In genomic region chr4:21470531-21470930, GRCh38 we compare ENCODE assay signal across 11 cellular contexts.
DNase-seq lines count a peak whose midpoint lies in the region; ATAC-seq and TF ChIP-seq lines count a peak whose summit lies in the region.
"Had no signal": no experiment of that assay in that cellular context is flagged by ENCODE, and none has a peak within 500 bp of the region (broad histone marks: within the 10 kb centered on the region; RNA-seq: fewer than 3 reads in every experiment).

No MANE protein-coding gene starts in this region.

- CTCF ChIA-PET in activated CD4-positive, alpha-beta T cell treated with anti-CD3 and anti-CD28 coated beads, Interleukin-2, amount 10 ng/mL, durations not matched to agents 7 days and 5 days (lab: Charles Lee) = interaction anchor here (0.6 kb wide), 1 partner anchor 21 kb away, joined by 3 read pairs; no protein-coding TSS in a partner anchor

- H2AFZ ChIP-seq in trophoblast cell (ENCODE audit: insufficient read depth, low read length, poor library complexity) = no peak overlapping the region

- H3K4me1 ChIP-seq in gastroesophageal sphincter (no peaks in the 10 kb centered on the region), trophoblast cell (ENCODE audit: control insufficient read depth in 1 of 2, insufficient read depth in 2 of 2, low read length in 2 of 2) (no peaks in the 10 kb centered on the region)
- H3K4me1 ChIP-seq: stomach had no signal

- H3K27me3 ChIP-seq in gastroesophageal sphincter (no peaks in the 10 kb centered on the region), trophoblast cell (ENCODE audit: insufficient read depth, low read length) (no peaks in the 10 kb centered on the region)
- H3K27me3 ChIP-seq: stomach had no signal

- ATAC-seq in HG03439 (IDR thresholded peaks at IDR 0.05; ENCODE audit: unreplicated experiment) (no peak), gastroesophageal sphincter (no peak)
- ATAC-seq: activated T-helper 17 cell treated with anti-CD3 and anti-CD28 coated beads, Interleukin-2, amount 50 U/mL, for 72 hours had no signal

- H4K91ac ChIP-seq in trophoblast cell (ENCODE audit: low read depth, low read length) = no peak overlapping the region

- H3K4me3 ChIP-seq in gastroesophageal sphincter = no peak overlapping the region
- no peak overlapping the region for H3K4me3 ChIP-seq in trophoblast cell (ENCODE audit: low read depth, low read length)
- H3K4me3 ChIP-seq: stomach had no signal

- no peak overlapping the region for H3K14ac ChIP-seq in trophoblast cell (ENCODE audit: low read length)

- no peaks in the 10 kb centered on the region for H3K9me3 ChIP-seq in gastroesophageal sphincter
- H3K9me3 ChIP-seq in trophoblast cell (ENCODE audit: insufficient read depth, low read depth, low read length) = no peaks in the 10 kb centered on the region
- H3K9me3 ChIP-seq: stomach had no signal

- TF ChIP-seq POLR2A in gastroesophageal sphincter (IDR thresholded peaks at IDR 0.05) = no peak

- no peak overlapping the region for H3K18ac ChIP-seq in trophoblast cell (ENCODE audit: low read length)

- no peak overlapping the region for H3K4me2 ChIP-seq in trophoblast cell (ENCODE audit: low read length)

- no peak overlapping the region for H3K9ac ChIP-seq in trophoblast cell (ENCODE audit: low read length)

- in situ Hi-C loops in SK-MEL-5 (cut with HindIII; ENCODE audit: low pct_unique_long_range_greater_than_20kb, low sequenced_read_pairs) = no loop called here

- POLR2A ChIA-PET in activated CD4-positive, alpha-beta T cell treated with anti-CD3 and anti-CD28 coated beads, Interleukin-2, amount 10 ng/mL, durations not matched to agents 7 days and 5 days (lab: Charles Lee) = no interaction called here

- no peaks in the 10 kb centered on the region for H3K36me3 Mint-ChIP-seq in activated CD4-positive, alpha-beta T cell treated with anti-CD3 and anti-CD28 coated beads, Interleukin-2, amount 10 ng/mL, durations not matched to agents 7 days and 5 days (ENCODE audit: low read depth)

- TF ChIP-seq CTCF in gastroesophageal sphincter (IDR thresholded peaks at IDR 0.05) = no peak

- H2BK120ac ChIP-seq in trophoblast cell (ENCODE audit: insufficient read depth, low read length, poor library complexity) = no peak overlapping the region

- DNase-seq in COR-L47 (lab: John Stamatoyannopoulos, UW) = peak; percentile 94
- peak; percentile 11 for DNase-seq in NCI-H1048 (lab: John Stamatoyannopoulos, UW)
- peak; percentile 2 for DNase-seq in SK-MEL-5 (ENCODE audit: low read depth, low spot score)
- peak; percentile 60 for DNase-seq in foreskin melanocyte
- DNase-seq in activated CD4-positive, alpha-beta T cell treated with anti-CD3 and anti-CD28 coated beads, Interleukin-2, amount 10 ng/mL, durations not matched to agents 7 days and 5 days = no peak
- no peak for DNase-seq in trophoblast cell
- DNase-seq: stomach, T-helper 9 cell had no signal

- no peak overlapping the region for H2AK5ac ChIP-seq in trophoblast cell (ENCODE audit: low read length)

- H3K36me3 ChIP-seq in gastroesophageal sphincter (no peaks in the 10 kb centered on the region), trophoblast cell (ENCODE audit: control insufficient read depth in 1 of 2, insufficient read depth in 2 of 2, low read length in 2 of 2) (no peaks in the 10 kb centered on the region)
- H3K36me3 ChIP-seq: stomach had no signal

- H3K27ac Mint-ChIP-seq in activated CD4-positive, alpha-beta T cell treated with anti-CD3 and anti-CD28 coated beads, Interleukin-2, amount 10 ng/mL, durations not matched to agents 7 days and 5 days = no peak overlapping the region
- H3K27ac Mint-ChIP-seq: activated T-helper 17 cell treated with anti-CD3 and anti-CD28 coated beads, Interleukin-2, amount 50 U/mL, for 72 hours had no signal

- H2BK5ac ChIP-seq in trophoblast cell (ENCODE audit: low read depth, low read length, poor library complexity) = no peak overlapping the region

- no peaks in the 10 kb centered on the region for H3K27me3 Mint-ChIP-seq in activated CD4-positive, alpha-beta T cell treated with anti-CD3 and anti-CD28 coated beads, Interleukin-2, amount 10 ng/mL, durations not matched to agents 7 days and 5 days

- no peak for TF ChIP-seq EP300 in gastroesophageal sphincter (IDR thresholded peaks at IDR 0.05)

- 23 to 33% methylated on average over 1 of the region's 1 CpG for WGBS in gastroesophageal sphincter (ENCODE audit: low coverage in 1 of 2), 2 donors
- no CpG with 5 or more reads among the region's 1 CpG for WGBS in trophoblast cell (ENCODE audit: extremely low coverage, insufficient coverage, insufficient read length)

- no peak overlapping the region for H4K12ac ChIP-seq in trophoblast cell (ENCODE audit: low read depth, low read length)

- no peak overlapping the region for H3K4me3 Mint-ChIP-seq in activated CD4-positive, alpha-beta T cell treated with anti-CD3 and anti-CD28 coated beads, Interleukin-2, amount 10 ng/mL, durations not matched to agents 7 days and 5 days
- H3K4me3 Mint-ChIP-seq: activated T-helper 17 cell treated with anti-CD3 and anti-CD28 coated beads, Interleukin-2, amount 50 U/mL, for 72 hours had no signal

- H3K9me3 Mint-ChIP-seq in activated CD4-positive, alpha-beta T cell treated with anti-CD3 and anti-CD28 coated beads, Interleukin-2, amount 10 ng/mL, durations not matched to agents 7 days and 5 days = no peaks in the 10 kb centered on the region
- H3K9me3 Mint-ChIP-seq: activated T-helper 17 cell treated with anti-CD3 and anti-CD28 coated beads, Interleukin-2, amount 50 U/mL, for 72 hours had no signal

- H3K23ac ChIP-seq in trophoblast cell (ENCODE audit: low read length) = no peak overlapping the region

- H4K8ac ChIP-seq in trophoblast cell (ENCODE audit: low read depth, low read length) = no peak overlapping the region

- H2BK12ac ChIP-seq in trophoblast cell (ENCODE audit: low read length) = no peak overlapping the region

- H3K27ac ChIP-seq in gastroesophageal sphincter (no peak overlapping the region), trophoblast cell (ENCODE audit: low read depth, low read length) (no peak overlapping the region)
- H3K27ac ChIP-seq: stomach had no signal

- H3K79me1 ChIP-seq in trophoblast cell (ENCODE audit: low read length) = no peaks in the 10 kb centered on the region

- no peaks in the 10 kb centered on the region for H3K79me2 ChIP-seq in trophoblast cell (ENCODE audit: control insufficient read depth, insufficient read depth, low read length, poor library complexity)

- no peaks in the 10 kb centered on the region for H3K4me1 Mint-ChIP-seq in activated CD4-positive, alpha-beta T cell treated with anti-CD3 and anti-CD28 coated beads, Interleukin-2, amount 10 ng/mL, durations not matched to agents 7 days and 5 days
- H3K4me1 Mint-ChIP-seq: activated T-helper 17 cell treated with anti-CD3 and anti-CD28 coated beads, Interleukin-2, amount 50 U/mL, for 72 hours had no signal

- H3K4ac ChIP-seq in trophoblast cell (ENCODE audit: low read depth, low read length) = no peak overlapping the region

Comparison
In these comparisons a context has a peak if more than half of its experiments do, and no peak if none do; other contexts are left out.
1. DNase-seq: peak in COR-L47 (single experiment), NCI-H1048 (single experiment), SK-MEL-5 (single experiment) and foreskin melanocyte (single experiment); none in activated CD4-positive, alpha-beta T cell treated with anti-CD3 and anti-CD28 coated beads, Interleukin-2, amount 10 ng/mL, durations not matched to agents 7 days and 5 days (single experiment) and trophoblast cell (0 of 2).